In the genomic region with DNA sequence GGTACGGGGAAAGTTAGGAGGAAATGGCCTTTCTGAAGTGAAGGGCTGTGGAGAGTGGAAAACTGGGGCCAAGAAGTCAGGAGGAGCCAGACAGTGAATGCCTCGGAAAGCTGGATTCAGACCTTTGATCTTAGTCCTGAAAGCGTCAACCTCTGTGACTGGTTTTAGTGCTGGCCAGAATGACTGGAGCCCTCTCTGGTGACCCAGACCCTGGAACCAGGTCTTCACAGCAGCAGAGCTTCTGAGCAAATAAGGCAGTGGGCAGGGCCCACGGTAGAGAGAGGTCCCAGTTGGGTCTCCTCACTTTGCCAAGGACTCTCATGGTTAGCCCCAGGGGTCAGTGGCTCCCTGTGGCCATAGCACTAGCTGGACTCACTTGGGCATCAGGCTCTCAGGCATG, we compare ENCODE assay signal across 22 cellular contexts.
"Had no signal": no experiment of that assay in that cellular context is flagged by ENCODE, and none has a peak within 500 bp of the region (broad histone marks: within the 10 kb centered on the region; RNA-seq: fewer than 3 reads in every experiment).

No MANE protein-coding gene starts in this region.

- H3K9me3 Mint-ChIP-seq: IgD-negative memory B cell had no signal

- ATAC-seq: K562, Right ventricle myocardium inferior had no signal

- H3K4me3 Mint-ChIP-seq: IgD-negative memory B cell had no signal

- H3K4me3 ChIP-seq: K562, Peyer's patch, SJSA1, SK-N-MC had no signal

- H3K9me3 ChIP-seq: Peyer's patch, SJSA1 had no signal

- H3K4me1 Mint-ChIP-seq: IgD-negative memory B cell had no signal

- H3K36me3 ChIP-seq: Peyer's patch, SJSA1 had no signal

- H3K36me3 Mint-ChIP-seq: IgD-negative memory B cell had no signal

- H3K27ac ChIP-seq: KMS-11, Peyer's patch, SJSA1, SK-N-MC had no signal

- DNase-seq: Kasumi-1, MM.1S, NCI-H1092 treated with DMSO at 0.1 percent for 48 hours, NCI-H1436, NCI-H187, NCI-H2029, NCI-H2081 treated with DMSO at 0.1 percent for 48 hours, NCI-H2171, NCI-H226, NCI-H446, NCI-H510A, NCI-H524 treated with DMSO at 0.1 percent for 48 hours, NCI-H69, NCI-H774, Peyer's patch, SIG-M5 had no signal

- H3K27ac Mint-ChIP-seq: IgD-negative memory B cell had no signal

- H3K4me2 ChIP-seq: KMS-11 had no signal

- H3K4me1 ChIP-seq: Peyer's patch had no signal

- H3K27me3 ChIP-seq: Peyer's patch, SJSA1 had no signal

- H3K9ac ChIP-seq: KMS-11 had no signal
